8 cellular contexts compared by ENCODE assay signal in genomic region chr14:35339761-35340406, GRCh38. TPM values are rescaled to one million over a fixed set of nuclear protein-coding genes. Genes with fewer than 3 reads are reported as not detected.
A peak's percentile ranks its signal among the peaks of the same experiment; 100 is the strongest.
DNase-seq lines count a peak whose midpoint lies in the region; ATAC-seq and TF ChIP-seq lines count a peak whose summit lies in the region.
"Had no signal": no experiment of that assay in that cellular context is flagged by ENCODE, and none has a peak within 500 bp of the region (broad histone marks: within the 10 kb centered on the region; RNA-seq: fewer than 3 reads in every experiment).

No MANE protein-coding gene starts in this region.

- TF ChIP-seq CTCF in dorsolateral prefrontal cortex (IDR thresholded peaks at IDR 0.05 in 54 of 56, conservative IDR thresholded peaks at IDR 0.05 in 2 of 56; ENCODE audit: low read depth in 1 of 56, partially characterized antibody in 56 of 56), result no peak
- TF ChIP-seq CTCF in foreskin keratinocyte (conservative IDR thresholded peaks at IDR 0.05), result no peak

- H3K4me3 Mint-ChIP-seq in stimulated activated effector memory CD8-positive, alpha-beta T cell treated with anti-CD3 and anti-CD28 coated beads, Interleukin-12 subunit alpha, Interleukin-12 subunit beta, amount 100 ng/mL, for 72 hours, result no peak overlapping the region

- H3K9me3 Mint-ChIP-seq in stimulated activated effector memory CD8-positive, alpha-beta T cell treated with anti-CD3 and anti-CD28 coated beads, Interleukin-12 subunit alpha, Interleukin-12 subunit beta, amount 100 ng/mL, for 72 hours, result no peaks in the 10 kb centered on the region

- ATAC-seq in GM21423 (IDR thresholded peaks at IDR 0.05; ENCODE audit: unreplicated experiment), result peak; percentile 55
- peak; percentile 36 for ATAC-seq in stimulated activated effector memory CD8-positive, alpha-beta T cell treated with anti-CD3 and anti-CD28 coated beads, Interleukin-12 subunit alpha, Interleukin-12 subunit beta, amount 100 ng/mL, for 72 hours
- no peak for ATAC-seq in foreskin keratinocyte

- H3K4me3 ChIP-seq in dorsolateral prefrontal cortex, result no peak overlapping the region

- peaks cover 14% of the 10 kb centered on the region for H3K4me1 ChIP-seq in foreskin keratinocyte

- DNase-seq in KBM-7 (peak; percentile 83), dorsolateral prefrontal cortex (no peak), T-helper 2 cell (no peak), foreskin keratinocyte (no peak), NCI-H2171 (lab: John Stamatoyannopoulos, UW) (no peak)
- no peak for DNase-seq in stimulated activated effector memory CD8-positive, alpha-beta T cell treated with anti-CD3 and anti-CD28 coated beads, Interleukin-12 subunit alpha, Interleukin-12 subunit beta, amount 100 ng/mL, for 72 hours (ENCODE audit: low spot score in 2 of 2)
- DNase-seq: NCI-H1436 treated with DMSO at 0.1 percent for 48 hours had no signal

- H3K27me3 ChIP-seq in dorsolateral prefrontal cortex (no peaks in the 10 kb centered on the region), foreskin keratinocyte (no peaks in the 10 kb centered on the region)

- in situ Hi-C loops in KBM-7 (cut with MboI; ENCODE audit: low pct_unique_long_range_greater_than_20kb, low sequenced_read_pairs), result no loop called here

- H3K27ac ChIP-seq in dorsolateral prefrontal cortex (peak overlapping the region in 50 of 59 donors; percentile 8 to 98 (median 95)), foreskin keratinocyte (no peak overlapping the region)

- no peaks in the 10 kb centered on the region for H3K36me3 Mint-ChIP-seq in stimulated activated effector memory CD8-positive, alpha-beta T cell treated with anti-CD3 and anti-CD28 coated beads, Interleukin-12 subunit alpha, Interleukin-12 subunit beta, amount 100 ng/mL, for 72 hours

- H3K4me1 Mint-ChIP-seq in stimulated activated effector memory CD8-positive, alpha-beta T cell treated with anti-CD3 and anti-CD28 coated beads, Interleukin-12 subunit alpha, Interleukin-12 subunit beta, amount 100 ng/mL, for 72 hours, result peaks cover 25% of the 10 kb centered on the region

- H3K27ac Mint-ChIP-seq in stimulated activated effector memory CD8-positive, alpha-beta T cell treated with anti-CD3 and anti-CD28 coated beads, Interleukin-12 subunit alpha, Interleukin-12 subunit beta, amount 100 ng/mL, for 72 hours, result peak overlapping the region; percentile 84

- intact Hi-C loops in dorsolateral prefrontal cortex (cut with DNase I), result loop anchor here (5.0 kb wide), 2 partner anchors 47 to 48 kb away; partner anchors contain the start of gene PSMA6 (in 1 of the 2)

RNA-seq across cellular contexts. Expression of gene PSMA6, which starts 47.7 kb away (rescaled TPM):
- total RNA-seq in dorsolateral prefrontal cortex (100 to 1,000 TPM in 75 of 120 experiments, 10 to 100 TPM in 45; 60.5 to 148 (median 104) TPM), foreskin keratinocyte (201 and 215 TPM in 2 replicates)
- polyA plus RNA-seq in foreskin keratinocyte, result 250 and 265 TPM in 2 replicates
